Comparison of ENCODE assay signal across 16 cellular contexts in genomic region chr14:57080691-57081090, GRCh38.
A peak's percentile ranks its signal among the peaks of the same experiment; 100 is the strongest.
DNase-seq lines count a peak whose midpoint lies in the region; ATAC-seq and TF ChIP-seq lines count a peak whose summit lies in the region.
"Had no signal": no experiment of that assay in that cellular context is flagged by ENCODE, and none has a peak within 500 bp of the region (broad histone marks: within the 10 kb centered on the region; RNA-seq: fewer than 3 reads in every experiment).

No MANE protein-coding gene starts in this region.

- intact Hi-C loops in breast epithelium (cut with DNase I; ENCODE audit: low total_unique reads) = no loop called here

- H3K79me2 ChIP-seq in mesendoderm (ENCODE audit: control insufficient read depth, insufficient read depth, low read length) = no peaks in the 10 kb centered on the region

- TF ChIP-seq POLR2A in breast epithelium (IDR thresholded peaks at IDR 0.05) = no peak

- no peak overlapping the region for H3K4ac ChIP-seq in mesendoderm (ENCODE audit: low read depth, low read length)

- H2BK15ac ChIP-seq in mesendoderm (replicated peaks; ENCODE audit: low read depth) = no peak overlapping the region

- peak overlapping the region; percentile 51 for H3K18ac ChIP-seq in mesendoderm (ENCODE audit: low read length)

- H3K4me3 ChIP-seq in HUES64 (ENCODE audit: low read length) (no peak overlapping the region), WERI-Rb-1 (ENCODE audit: low read depth, low read length) (no peak overlapping the region), mesendoderm (ENCODE audit: low read length) (no peak overlapping the region), breast epithelium (no peak overlapping the region)
- H3K4me3 ChIP-seq: BLaER1, K562 had no signal

- no peak overlapping the region for H2BK120ac ChIP-seq in mesendoderm (ENCODE audit: low read depth, low read length)

- ATAC-seq in GM19397 (IDR thresholded peaks at IDR 0.05; ENCODE audit: unreplicated experiment) = no peak
- ATAC-seq: HCT116, K562 had no signal

- H3K9ac ChIP-seq in HUES64 (ENCODE audit: low read depth, low read length) (peak overlapping the region; percentile 7; the same call in 1 of the 2 replicates), mesendoderm (ENCODE audit: low read length) (no peak overlapping the region)
- H3K9ac ChIP-seq: BLaER1 had no signal

- no peak overlapping the region for H4K5ac ChIP-seq in mesendoderm (ENCODE audit: low read length)

- TF ChIP-seq CTCF in WERI-Rb-1 (IDR thresholded peaks at IDR 0.05; ENCODE audit: low read depth, low read length) (no peak), breast epithelium (IDR thresholded peaks at IDR 0.05) (no peak)

- H3K27ac ChIP-seq in HUES64 (ENCODE audit: low read depth, low read length) (no peak overlapping the region), WERI-Rb-1 (peak overlapping the region; percentile 52), mesendoderm (ENCODE audit: low read depth, low read length) (no peak overlapping the region), breast epithelium (no peak overlapping the region)
- H3K27ac ChIP-seq: 22Rv1, BLaER1, HL-60 had no signal

- H3K56ac ChIP-seq in mesendoderm (ENCODE audit: low read length) = no peak overlapping the region

- H3K4me2 ChIP-seq in mesendoderm (ENCODE audit: low read length) = no peak overlapping the region
- H3K4me2 ChIP-seq: BLaER1 had no signal

- H3K79me1 ChIP-seq in mesendoderm (ENCODE audit: low read length) = no peaks in the 10 kb centered on the region

- WGBS in HUES64 = 86% methylated on average over 3 of the region's 3 CpGs
- no CpG with 5 or more reads among the region's 3 CpGs for WGBS in mesendoderm (ENCODE audit: extremely low coverage, insufficient coverage, low lambda C conversion rate)

- H4K8ac ChIP-seq in mesendoderm (ENCODE audit: low read depth, low read length) = no peak overlapping the region

- H3K27me3 ChIP-seq in HUES64 (ENCODE audit: insufficient read depth, low read length) = no peaks in the 10 kb centered on the region
- no peaks in the 10 kb centered on the region for H3K27me3 ChIP-seq in WERI-Rb-1 (ENCODE audit: insufficient read depth, low read depth, severe bottlenecking)
- no peaks in the 10 kb centered on the region for H3K27me3 ChIP-seq in mesendoderm (ENCODE audit: insufficient read depth, low read length, poor library complexity)
- no peaks in the 10 kb centered on the region for H3K27me3 ChIP-seq in breast epithelium
- H3K27me3 ChIP-seq: BLaER1 had no signal

- DNase-seq in COLO829 (ENCODE audit: low spot score) (peak; percentile 18), WERI-Rb-1 (peak; percentile 48), mesendoderm (no peak), NCI-H748 treated with DMSO at 0.1 percent for 48 hours (lab: John Stamatoyannopoulos, UW) (no peak), AG08396 (ENCODE audit: low spot score) (no peak), breast epithelium (ENCODE audit: low spot score in 2 of 2) (no peak)
- DNase-seq: AML-193; CD8-positive, alpha-beta memory T cell; DMS79 had no signal

- H2BK5ac ChIP-seq in mesendoderm (ENCODE audit: low read length) = no peak overlapping the region

- H3K23ac ChIP-seq in mesendoderm (ENCODE audit: low read length) = no peak overlapping the region

- no peaks in the 10 kb centered on the region for H3K9me3 ChIP-seq in HUES64 (ENCODE audit: insufficient read depth, low read depth, low read length)
- H3K9me3 ChIP-seq in WERI-Rb-1 (ENCODE audit: severe bottlenecking) = no peaks in the 10 kb centered on the region
- H3K9me3 ChIP-seq in breast epithelium = no peaks in the 10 kb centered on the region
- H3K9me3 ChIP-seq: BLaER1 had no signal

- H3K4me1 ChIP-seq in HUES64 (ENCODE audit: insufficient read depth, low read length) = peaks cover 17% of the 10 kb centered on the region
- no peaks in the 10 kb centered on the region for H3K4me1 ChIP-seq in mesendoderm (ENCODE audit: control insufficient read depth, low read depth, low read length)
- no peaks in the 10 kb centered on the region for H3K4me1 ChIP-seq in breast epithelium
- H3K4me1 ChIP-seq: BLaER1 had no signal

- H2AK5ac ChIP-seq in mesendoderm (ENCODE audit: low read length) = no peak overlapping the region

- H3K36me3 ChIP-seq in HUES64 (ENCODE audit: insufficient read depth, low read length) = no peaks in the 10 kb centered on the region
- no peaks in the 10 kb centered on the region for H3K36me3 ChIP-seq in WERI-Rb-1
- H3K36me3 ChIP-seq in mesendoderm (ENCODE audit: control insufficient read depth, insufficient read depth, low read length) = no peaks in the 10 kb centered on the region
- H3K36me3 ChIP-seq in breast epithelium = no peaks in the 10 kb centered on the region
- H3K36me3 ChIP-seq: BLaER1 had no signal

Comparison
In these comparisons a context has a peak if more than half of its experiments do, and no peak if none do; other contexts are left out.
1. DNase-seq: peak in COLO829 (single experiment) and WERI-Rb-1 (single experiment); none in mesendoderm (single experiment), NCI-H748 treated with DMSO at 0.1 percent for 48 hours (single experiment), AG08396 (single experiment) and breast epithelium (0 of 2).